13 cellular contexts compared by ENCODE assay signal in the genomic region with DNA sequence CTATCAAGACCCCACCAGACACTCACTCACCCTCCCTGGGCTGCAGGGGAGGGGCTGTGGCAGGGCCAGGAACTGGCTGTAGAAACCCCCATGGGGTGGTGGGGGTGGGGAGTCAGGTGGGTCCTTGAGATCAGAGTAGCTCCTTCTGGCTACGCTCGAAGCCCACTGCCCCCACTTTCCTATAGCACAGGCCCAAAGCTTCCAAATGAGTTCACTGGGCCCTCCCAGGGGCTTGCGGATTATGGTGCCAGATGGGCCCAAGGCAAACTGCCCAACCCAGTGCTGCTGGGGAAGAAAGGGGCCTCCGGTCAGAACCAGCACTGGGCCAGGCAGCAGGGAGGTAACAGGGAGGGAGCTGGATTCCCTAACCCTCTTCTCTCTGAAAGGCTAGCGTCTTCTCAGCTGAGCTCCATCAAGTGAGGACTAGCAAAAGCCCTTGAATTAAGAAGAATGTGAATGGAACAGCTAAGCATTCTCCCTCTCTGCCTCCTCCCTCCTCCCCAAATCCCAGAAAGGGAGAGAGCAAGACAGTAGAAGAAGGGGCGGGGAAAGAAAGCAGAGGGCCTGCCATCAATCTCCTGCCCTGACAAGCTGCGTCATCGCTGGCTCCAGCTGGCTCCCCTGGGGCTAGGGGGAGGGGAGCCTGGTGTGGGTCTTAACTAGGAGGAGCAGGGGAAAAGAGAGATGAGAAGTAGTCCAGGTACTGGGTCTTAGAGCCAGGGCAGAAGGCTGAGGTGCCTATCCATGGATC. TPM values are rescaled to one million over a fixed set of nuclear protein-coding genes. Genes with fewer than 3 reads are reported as not detected.
DNase-seq lines count a peak whose midpoint lies in the region; ATAC-seq, FAIRE-seq and TF ChIP-seq lines count a peak whose summit lies in the region.
"Had no signal": no experiment of that assay in that cellular context is flagged by ENCODE, and none has a peak within 500 bp of the region (broad histone marks: within the 10 kb centered on the region; RNA-seq: fewer than 3 reads in every experiment).

No MANE protein-coding gene starts in this region.

- no peak overlapping the region for H2AFZ ChIP-seq in GM23248

- no peaks in the 10 kb centered on the region for H3K9me2 ChIP-seq in GM23248 (ENCODE audit: insufficient read depth)

- no peaks in the 10 kb centered on the region for H3K9me3 ChIP-seq in BE2C
- H3K9me3 ChIP-seq in SK-N-MC (ENCODE audit: low read depth, low read length) = no peaks in the 10 kb centered on the region
- no peaks in the 10 kb centered on the region for H3K9me3 ChIP-seq in GM23248 (ENCODE audit: low read depth)
- H3K9me3 ChIP-seq: BLaER1 treated with 17β-estradiol and CSF1 and Interleukin-3, amounts not matched to agents 10 nM and 100 nM had no signal

- FAIRE-seq in H54 (lab: Jason Lieb, UNC) = no peak
- FAIRE-seq: GM18507 had no signal

- no peaks in the 10 kb centered on the region for H3K36me3 ChIP-seq in BE2C
- H3K36me3 ChIP-seq in SK-N-MC (ENCODE audit: insufficient read depth, low read length) = no peaks in the 10 kb centered on the region
- H3K36me3 ChIP-seq in GM23248 (ENCODE audit: low read depth) = no peaks in the 10 kb centered on the region
- H3K36me3 ChIP-seq: BLaER1 treated with 17β-estradiol and CSF1 and Interleukin-3, amounts not matched to agents 10 nM and 100 nM had no signal

- no peak for ATAC-seq in stimulated activated naive CD8-positive, alpha-beta T cell treated with anti-CD3 and anti-CD28 coated beads, Interleukin-15, Interleukin-2, amounts not matched to agents 100 U/mL and 50 U/mL, for 24 hours

- H3K27me3 ChIP-seq in BE2C (no peaks in the 10 kb centered on the region), GM23248 (replicated peaks; ENCODE audit: insufficient read depth) (no peaks in the 10 kb centered on the region)

- TF ChIP-seq CTCF in BE2C (IDR thresholded peaks at IDR 0.05; ENCODE audit: low read depth, low read length) (no peak), NB4 (IDR thresholded peaks at IDR 0.05; ENCODE audit: low read depth, low read length) (no peak)

- no peaks in the 10 kb centered on the region for H3F3A ChIP-seq in GM23248 (ENCODE audit: insufficient read depth)

- H3K9ac ChIP-seq in SK-N-MC (ENCODE audit: insufficient read length) = no peak overlapping the region
- no peak overlapping the region for H3K9ac ChIP-seq in GM23248
- H3K9ac ChIP-seq: BLaER1 treated with 17β-estradiol and CSF1 and Interleukin-3, amounts not matched to agents 10 nM and 100 nM had no signal

- peak; percentile 69 for DNase-seq in BE2C
- DNase-seq in NB4 (ENCODE audit: low read depth) = peak; percentile 15
- DNase-seq in SK-N-MC (ENCODE audit: low read depth, low spot score) = peak; percentile 34
- peak; percentile 87 for DNase-seq in left kidney (ENCODE audit: low read depth, low spot score)
- DNase-seq in stimulated activated naive CD8-positive, alpha-beta T cell treated with anti-CD3 and anti-CD28 coated beads, Interleukin-15, Interleukin-2, amounts not matched to agents 100 U/mL and 50 U/mL, for 24 hours = no peak
- DNase-seq in H54 (ENCODE audit: insufficient read length, low spot score) = no peak
- DNase-seq in GM23248 = no peak
- DNase-seq in activated naive CD4-positive, alpha-beta T cell treated with Interleukin-2 at 50 U/mL for 16 hours = no peak

- H3K79me2 ChIP-seq in GM23248 (ENCODE audit: insufficient read depth) = no peaks in the 10 kb centered on the region

- H3K27ac ChIP-seq in SK-N-MC (no peak overlapping the region), GM23248 (no peak overlapping the region)
- H3K27ac ChIP-seq: BLaER1 treated with 17β-estradiol and CSF1 and Interleukin-3, amounts not matched to agents 10 nM and 100 nM; VCaP had no signal

- no peak for TF ChIP-seq POLR2A in NB4 (IDR thresholded peaks at IDR 0.05; ENCODE audit: extremely low read depth, insufficient read length)
- TF ChIP-seq POLR2A in H54 (IDR thresholded peaks at IDR 0.05; ENCODE audit: low read depth, low read length) = no peak

- in situ Hi-C loops in GM23248 (cut with MboI) = no loop called here

- H4K20me1 ChIP-seq in GM23248 (ENCODE audit: insufficient read depth) = no peaks in the 10 kb centered on the region
- H4K20me1 ChIP-seq: BLaER1 treated with 17β-estradiol and CSF1 and Interleukin-3, amounts not matched to agents 10 nM and 100 nM had no signal

- WGBS in GM23248 (ENCODE audit: low coverage in 1 of 2, low lambda C conversion rate in 2 of 2, missing lambda C conversion rate in 2 of 2), 2 experiments = 24 to 34% methylated on average over 6 to 7 of the region's 8 CpGs

- H3K4me2 ChIP-seq in GM23248 (ENCODE audit: unreplicated experiment) = no peak overlapping the region

- H3K4me1 ChIP-seq in BE2C = peaks cover 5% of the 10 kb centered on the region
- H3K4me1 ChIP-seq in GM23248 (ENCODE audit: insufficient read depth) = no peaks in the 10 kb centered on the region

- no peak overlapping the region; the same call in 1 of the 2 replicates for H3K4me3 ChIP-seq in BE2C (ENCODE audit: low read depth, low read length)
- no peak overlapping the region for H3K4me3 ChIP-seq in NB4 (ENCODE audit: low read depth, low read length)
- no peak overlapping the region for H3K4me3 ChIP-seq in SK-N-MC
- H3K4me3 ChIP-seq in GM23248 = no peak overlapping the region
- H3K4me3 ChIP-seq: BLaER1 treated with 17β-estradiol and CSF1 and Interleukin-3, amounts not matched to agents 10 nM and 100 nM had no signal

RNA-seq across cellular contexts. Expression of a gene that starts 34.7 kb away (rescaled TPM):
- polyA plus RNA-seq in BE2C (2012; ENCODE audit: insufficient read depth, insufficient read length, low read depth) = not detected
- total RNA-seq in GM23248 (2014; rRNA removed; shearing (Covaris generic)) = not detected in 2 replicates
- polyA plus RNA-seq in GM23248 (2016; fragmentation: Nextera tagmentation; extraction: Ambion mirVana) = 0.03 TPM in 1 of 2 replicates, not detected in the other
- total RNA-seq: lung microvascular endothelial cell, subcutaneous adipose tissue had no signal

Comparison
In these comparisons a context has a peak if more than half of its experiments do, and no peak if none do; other contexts are left out.
1. DNase-seq: peak in BE2C (single experiment), NB4 (single experiment), SK-N-MC (single experiment) and left kidney (single experiment); none in stimulated activated naive CD8-positive, alpha-beta T cell treated with anti-CD3 and anti-CD28 coated beads, Interleukin-15, Interleukin-2, amounts not matched to agents 100 U/mL and 50 U/mL, for 24 hours (single experiment), H54 (single experiment), GM23248 (single experiment) and activated naive CD4-positive, alpha-beta T cell treated with Interleukin-2 at 50 U/mL for 16 hours (single experiment).